Comparison of ENCODE assay signal across 12 cellular contexts in genomic region chr7:106282852-106283251, GRCh38. TPM values are rescaled to one million over a fixed set of nuclear protein-coding genes. Genes with fewer than 3 reads are reported as not detected.
DNase-seq lines count a peak whose midpoint lies in the region; ATAC-seq and TF ChIP-seq lines count a peak whose summit lies in the region.
"Had no signal": no experiment of that assay in that cellular context is flagged by ENCODE, and none has a peak within 500 bp of the region (broad histone marks: within the 10 kb centered on the region; RNA-seq: fewer than 3 reads in every experiment).

No MANE protein-coding gene starts in this region.

- H3K27ac ChIP-seq in heart right ventricle (peak overlapping the region in 6 of 10 donors; percentile 91 to 99 (median 96)), iPS-18a (ENCODE audit: low read length) (no peak overlapping the region), upper lobe of right lung (peak overlapping the region; percentile 94)

- peaks cover 66% of the 10 kb centered on the region for H3K36me3 Mint-ChIP-seq in activated CD8-positive, alpha-beta T cell treated with anti-CD3 and anti-CD28 coated beads for 36 hours (ENCODE audit: low read depth)

- no peaks in the 10 kb centered on the region for H3K9me3 ChIP-seq in heart right ventricle
- H3K9me3 ChIP-seq in iPS-18a (ENCODE audit: control insufficient read depth, low read depth, low read length), result no peaks in the 10 kb centered on the region
- no peaks in the 10 kb centered on the region for H3K9me3 ChIP-seq in upper lobe of right lung
- H3K9me3 ChIP-seq: gastroesophageal sphincter had no signal

- CTCF ChIA-PET in activated CD8-positive, alpha-beta T cell treated with anti-CD3 and anti-CD28 coated beads for 36 hours (lab: Charles Lee), result no interaction called here

- intact Hi-C loops in heart right ventricle (cut with DNase I) (loop anchor here in 6 of 10 donors (5.0 to 10.0 kb wide), 7 partner anchors 66 to 452 kb away; partner anchors contain the start of gene CCDC71L (in 1 of the 6)), left ventricle myocardium superior (cut with micrococcal nuclease) (loop anchor here (10.0 kb wide), 2 partner anchors 98 to 182 kb away; no protein-coding TSS in a partner anchor), upper lobe of right lung (cut with DNase I) (no loop called here)
- intact Hi-C loops in activated CD8-positive, alpha-beta T cell treated with anti-CD3 and anti-CD28 coated beads for 36 hours (cut with micrococcal nuclease), result loop anchor here (5.0 kb wide), 1 partner anchor 144 kb away; no protein-coding TSS in a partner anchor

- peaks cover 43% of the 10 kb centered on the region for H3K4me1 Mint-ChIP-seq in activated CD8-positive, alpha-beta T cell treated with anti-CD3 and anti-CD28 coated beads for 36 hours (ENCODE audit: low read depth)

- peak overlapping the region; percentile 88 for H3K4me3 Mint-ChIP-seq in activated CD8-positive, alpha-beta T cell treated with anti-CD3 and anti-CD28 coated beads for 36 hours

- WGBS in heart right ventricle, 2 donors, result 66 to 83% methylated on average over 3 of the region's 3 CpGs

- no peak overlapping the region for H3K9ac ChIP-seq in iPS-18a (ENCODE audit: low read length)

- peaks cover 0 to 68% (median 44%) of the 10 kb centered on the region in 9 donors for H3K4me1 ChIP-seq in heart right ventricle
- peaks cover 18% of the 10 kb centered on the region for H3K4me1 ChIP-seq in iPS-18a (ENCODE audit: control insufficient read depth, low read depth, low read length)
- H3K4me1 ChIP-seq in upper lobe of right lung, result peaks cover 52% of the 10 kb centered on the region

- TF ChIP-seq CTCF in heart right ventricle (IDR thresholded peaks at IDR 0.05) (no peak), upper lobe of right lung (IDR thresholded peaks at IDR 0.05) (no peak)
- no peak for TF ChIP-seq CTCF in activated CD8-positive, alpha-beta T cell treated with anti-CD3 and anti-CD28 coated beads for 36 hours (IDR thresholded peaks at IDR 0.05)

- DNase-seq in heart right ventricle, result no peak
- DNase-seq in left ventricle myocardium superior, result no peak
- no peak for DNase-seq in activated CD8-positive, alpha-beta T cell treated with anti-CD3 and anti-CD28 coated beads for 36 hours
- no peak for DNase-seq in upper lobe of right lung
- no peak for DNase-seq in NCI-H187 (lab: John Stamatoyannopoulos, UW)
- no peak for DNase-seq in NCI-H524 (lab: John Stamatoyannopoulos, UW)
- DNase-seq: activated CD8-positive, alpha-beta memory T cell treated with anti-CD3 and anti-CD28 coated beads for 24 hours; COR-L47; NCI-H446 had no signal

- H3K36me3 ChIP-seq in heart right ventricle (peaks cover 0 to 52% (median 0%) of the 10 kb centered on the region in 9 donors), iPS-18a (ENCODE audit: control insufficient read depth, low read depth, low read length) (no peaks in the 10 kb centered on the region), upper lobe of right lung (no peaks in the 10 kb centered on the region)
- H3K36me3 ChIP-seq: gastroesophageal sphincter had no signal

- H3K27me3 ChIP-seq in heart right ventricle (no peaks in the 10 kb centered on the region), iPS-18a (ENCODE audit: control insufficient read depth, insufficient read depth, low read length) (no peaks in the 10 kb centered on the region), upper lobe of right lung (no peaks in the 10 kb centered on the region)
- H3K27me3 ChIP-seq: gastroesophageal sphincter had no signal

- ATAC-seq in heart right ventricle (no peak), left ventricle myocardium superior (no peak), upper lobe of right lung (no peak), HG03520 (IDR thresholded peaks at IDR 0.05; ENCODE audit: unreplicated experiment) (no peak)
- no peak for ATAC-seq in activated CD8-positive, alpha-beta T cell treated with anti-CD3 and anti-CD28 coated beads for 36 hours
- ATAC-seq: gastroesophageal sphincter had no signal

- H3K4me3 ChIP-seq in heart right ventricle (peak overlapping the region in 9 of 10 donors; percentile 1 to 80 (median 76)), iPS-18a (ENCODE audit: low read length) (peak overlapping the region; percentile 97), upper lobe of right lung (peak overlapping the region; percentile 81)

- no peaks in the 10 kb centered on the region for H3K27me3 Mint-ChIP-seq in activated CD8-positive, alpha-beta T cell treated with anti-CD3 and anti-CD28 coated beads for 36 hours

- POLR2A ChIA-PET in activated CD8-positive, alpha-beta T cell treated with anti-CD3 and anti-CD28 coated beads for 36 hours (lab: Charles Lee), result interaction anchor here (1.6 to 2.3 kb wide), 2 partner anchors 24 to 64 kb away, joined by 4 to 17 read pairs; no protein-coding TSS in a partner anchor

- peaks cover 2% of the 10 kb centered on the region for H3K9me3 Mint-ChIP-seq in activated CD8-positive, alpha-beta T cell treated with anti-CD3 and anti-CD28 coated beads for 36 hours

- H3K27ac Mint-ChIP-seq in activated CD8-positive, alpha-beta T cell treated with anti-CD3 and anti-CD28 coated beads for 36 hours, result peak overlapping the region; percentile 96

RNA-seq across cellular contexts. Expression of gene NAMPT, which starts 1.9 kb away (rescaled TPM):
- total RNA-seq in heart right ventricle, result 100 to 1,000 TPM in 5 of 10 donors, 10 to 100 TPM in 5; 76.9 to 404 (median 100) TPM
- 10 to 100 TPM; 32.2 to 97.8 TPM for polyA plus RNA-seq in heart right ventricle
- 198 TPM for total RNA-seq in left ventricle myocardium superior
- 100 to 1,000 TPM; 790 to 812 TPM for total RNA-seq in activated CD8-positive, alpha-beta T cell treated with anti-CD3 and anti-CD28 coated beads for 36 hours
- total RNA-seq in upper lobe of right lung, result 184 TPM
